7 cellular contexts compared by ENCODE assay signal in the genomic region with DNA sequence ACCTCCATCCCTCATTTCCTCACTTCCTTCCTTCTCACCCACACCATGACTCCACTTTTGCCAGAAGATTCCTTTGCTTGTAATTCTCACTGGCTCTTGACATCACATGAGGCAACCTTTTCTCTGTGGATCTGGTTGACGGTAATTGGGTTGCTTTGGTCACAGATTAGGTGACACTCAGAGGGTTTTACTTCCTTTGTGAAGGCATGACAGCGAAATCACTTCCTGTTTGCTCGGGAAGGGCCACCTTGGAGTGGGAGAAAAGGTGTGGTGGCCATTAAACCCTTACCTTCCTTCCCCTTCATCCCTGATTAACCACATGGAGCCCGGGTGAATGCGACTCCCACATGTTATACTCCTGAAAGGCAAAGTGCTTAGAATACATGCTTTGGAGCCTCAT.
"Had no signal": no experiment of that assay in that cellular context is flagged by ENCODE, and none has a peak within 500 bp of the region (broad histone marks: within the 10 kb centered on the region; RNA-seq: fewer than 3 reads in every experiment).

No MANE protein-coding gene starts in this region.

- DNase-seq: GOT3, H9, HCEC 1CT, KBM-7 had no signal

- H3K9me3 Mint-ChIP-seq: H9 had no signal

- FAIRE-seq: H54, HepG2 had no signal

- H3K4me1 Mint-ChIP-seq: H9 had no signal

- H3K27ac ChIP-seq: HL-60 had no signal

- H3K4me3 Mint-ChIP-seq: H9 had no signal

- ATAC-seq: HepG2 had no signal
